ENCODE assay signal across 16 cellular contexts in the genomic region with DNA sequence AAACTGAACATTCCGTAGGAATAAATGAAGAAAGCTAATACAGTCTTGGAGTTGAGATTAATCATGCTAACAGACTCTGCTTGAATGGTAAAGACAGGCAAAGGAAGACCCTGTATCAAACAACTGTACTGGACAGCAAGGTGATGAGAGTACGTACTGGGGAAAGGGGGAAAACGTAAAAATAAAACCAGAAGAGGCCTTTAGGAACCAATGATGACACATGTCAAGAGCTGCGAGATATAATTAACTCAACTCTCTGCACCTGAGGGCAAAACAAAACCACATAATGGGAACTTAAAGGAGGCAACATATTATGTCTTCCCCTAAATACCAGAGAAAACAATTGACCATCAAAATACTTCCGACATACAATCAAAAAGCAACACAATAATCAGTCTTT. TPM values are rescaled to one million over a fixed set of nuclear protein-coding genes. Genes with fewer than 3 reads are reported as not detected.
A peak's percentile ranks its signal among the peaks of the same experiment; 100 is the strongest.
DNase-seq lines count a peak whose midpoint lies in the region; ATAC-seq, FAIRE-seq and TF ChIP-seq lines count a peak whose summit lies in the region.
"Had no signal": no experiment of that assay in that cellular context is flagged by ENCODE, and none has a peak within 500 bp of the region (broad histone marks: within the 10 kb centered on the region; RNA-seq: fewer than 3 reads in every experiment).

No MANE protein-coding gene starts in this region.

- H3K4me1 Mint-ChIP-seq in immature natural killer cell: peaks cover 27 to 58% of the 10 kb centered on the region in 2 donors

- TF ChIP-seq POLR2A in GM12878 (IDR thresholded peaks at IDR 0.05; ENCODE audit: low read depth, low read length): no peak
- TF ChIP-seq POLR2A in upper lobe of left lung (IDR thresholded peaks at IDR 0.05): no peak

- H3K9ac ChIP-seq in GM12878 (ENCODE audit: control insufficient read depth, insufficient read depth, low read length): peak overlapping the region; percentile 21; the same call in 1 of the 2 replicates

- H3K4me3 ChIP-seq in GM12878: peak overlapping the region; percentile 70
- no peak overlapping the region for H3K4me3 ChIP-seq in upper lobe of left lung
- H3K4me3 ChIP-seq: smooth muscle cell had no signal

- WGBS in GM12878 (ENCODE audit: insufficient coverage, insufficient replicate concordance, low lambda C conversion rate, missing lambda C conversion rate): 38% methylated on average over 5 of the region's 5 CpGs
- WGBS in upper lobe of left lung, 2 donors: 92 to 95% methylated on average over 5 of the region's 5 CpGs

- POLR2A ChIA-PET in GM12878 (lab: Charles Lee): interaction anchor here (1.2 to 13.4 kb wide), 5 partner anchors 10 to 246 kb away, joined by 4 to 138 read pairs (median 9); no protein-coding TSS in a partner anchor

- H3K27me3 Mint-ChIP-seq in immature natural killer cell (ENCODE audit: low read depth in 3 of 3): peaks cover 0 to 2% (median under 1%) of the 10 kb centered on the region in 3 donors
- H3K27me3 Mint-ChIP-seq: CD4-positive, alpha-beta memory T cell had no signal

- FAIRE-seq in GM12878 (lab: Jason Lieb, UNC): peak; percentile 49
- no peak for FAIRE-seq in urothelium cell line (lab: Jason Lieb, UNC)
- FAIRE-seq: G401.6 had no signal

- no peaks in the 10 kb centered on the region for H4K20me1 ChIP-seq in GM12878 (ENCODE audit: control insufficient read depth, insufficient read depth)

- in situ Hi-C loops in GM12878 (cut with MboI): loop anchor here (25.0 kb wide), 1 partner anchor 896 kb away; no protein-coding TSS in a partner anchor

- RAD21 ChIA-PET in GM12878 (lab: Charles Lee; ENCODE audit: unreplicated experiment): interaction anchor here (1.1 to 12.8 kb wide), 9 partner anchors 18 to 496 kb away, joined by 3 to 231 read pairs (median 7); a partner anchor contains a TSS

- no peak overlapping the region for H3K4me3 Mint-ChIP-seq in immature natural killer cell
- H3K4me3 Mint-ChIP-seq: CD4-positive, alpha-beta memory T cell had no signal

- CTCF ChIA-PET in GM12878 (lab: Yijun Ruan, JAX): interaction anchor here (1.2 to 9.1 kb wide), 7 partner anchors 16 to 252 kb away, joined by 3 to 124 read pairs (median 102); a partner anchor contains a TSS

- H3K36me3 Mint-ChIP-seq in immature natural killer cell: peaks cover 9 to 22% (median 15%) of the 10 kb centered on the region in 3 donors

- H3K4me2 ChIP-seq in GM12878 (ENCODE audit: control insufficient read depth, insufficient read depth): peak overlapping the region; percentile 80; the same call in 1 of the 2 replicates
- H3K4me2 ChIP-seq: smooth muscle cell had no signal

- BruUV-seq in GM12878 (replicated peaks; lab: Mats Ljungman, UMichigan): no TSS peak

- no peaks in the 10 kb centered on the region; the same call in 1 of the 2 replicates for H3K4me1 ChIP-seq in GM12878 (ENCODE audit: control insufficient read depth, insufficient read depth, low read length)
- H3K4me1 ChIP-seq in upper lobe of left lung: peaks cover 5 to 13% (median 10%) of the 10 kb centered on the region in 4 donors

- H3K9me3 Mint-ChIP-seq in immature natural killer cell: no peaks in the 10 kb centered on the region
- H3K9me3 Mint-ChIP-seq: CD4-positive, alpha-beta memory T cell had no signal

- TF ChIP-seq CTCF in GM12878 (IDR thresholded peaks at IDR 0.05 in 2 of 3, conservative IDR thresholded peaks at IDR 0.05 in 1 of 3; ENCODE audit: control insufficient read depth in 2 of 3, extremely low read depth in 1 of 3, insufficient read depth in 1 of 3, low read depth in 3 of 3, low read length in 3 of 3) (no peak), upper lobe of left lung (IDR thresholded peaks at IDR 0.05) (no peak)

- SMC1A ChIA-PET in GM12878 (lab: Charles Lee; ENCODE audit: uncharacterized antibody, unreplicated experiment): interaction anchor here (0.9 to 13.5 kb wide), 13 partner anchors 8 to 496 kb away, joined by 3 to 225 read pairs (median 6); a partner anchor contains a TSS

- H3K27ac ChIP-seq in GM12878 (ENCODE audit: control insufficient read depth, insufficient read depth): peak overlapping the region; percentile 50; the same call in 1 of the 2 replicates
- no peak overlapping the region for H3K27ac ChIP-seq in upper lobe of left lung
- H3K27ac ChIP-seq: neutrophil had no signal

- H3K9me3 ChIP-seq in GM12878 (replicated peaks; ENCODE audit: control insufficient read depth, insufficient read depth, low read length): no peaks in the 10 kb centered on the region
- no peaks in the 10 kb centered on the region for H3K9me3 ChIP-seq in upper lobe of left lung
- H3K9me3 ChIP-seq: neutrophil had no signal

- H3K27me3 ChIP-seq in GM12878 (replicated peaks in 1 of 2; ENCODE audit: control insufficient read depth in 2 of 2, insufficient read depth in 2 of 2, low read length in 1 of 2) (no peaks in the 10 kb centered on the region), upper lobe of left lung (no peaks in the 10 kb centered on the region)
- H3K27me3 ChIP-seq: neutrophil had no signal

- TF ChIP-seq EP300 in GM12878 (IDR thresholded peaks at IDR 0.05; ENCODE audit: borderline replicate concordance in 1 of 2, control insufficient read depth in 1 of 2, low read depth in 2 of 2, low read length in 2 of 2) (peak in 1 of 2 experiments; percentile 39; a peak in 1 of 4 replicates), upper lobe of left lung (IDR thresholded peaks at IDR 0.05) (no peak)

- peak; percentile 72 for ATAC-seq in GM18870 (IDR thresholded peaks at IDR 0.05; ENCODE audit: unreplicated experiment)
- ATAC-seq in GM21528 (IDR thresholded peaks at IDR 0.05; ENCODE audit: low FRiP score, unreplicated experiment): peak; percentile 53
- ATAC-seq in HG03039 (IDR thresholded peaks at IDR 0.05; ENCODE audit: unreplicated experiment): peak; percentile 43
- ATAC-seq in GM12878: peak; percentile 54
- ATAC-seq in upper lobe of left lung (ENCODE audit: low FRiP score in 2 of 2): no peak
- ATAC-seq: SK-N-SH treated with all-trans-retinoic acid at 6 μM for 48 hours had no signal

- peaks cover 0 to 15% of the 10 kb centered on the region in 2 experiments; a peak in 1 of 4 replicates for H3K36me3 ChIP-seq in GM12878 (ENCODE audit: control insufficient read depth in 2 of 2, insufficient read depth in 2 of 2, low read length in 1 of 2)
- peaks cover 0 to 17% (median 4%) of the 10 kb centered on the region in 4 donors for H3K36me3 ChIP-seq in upper lobe of left lung

- DNase-seq in GM12878 (ENCODE audit: low read depth, low spot score) (no peak), DMS114 treated with DMSO at 0.1 percent for 48 hours (lab: John Stamatoyannopoulos, UW; ENCODE audit: unreplicated experiment) (no peak), urothelium cell line (ENCODE audit: low spot score) (no peak), upper lobe of left lung (no peak), immature natural killer cell (no peak)
- DNase-seq: activated T-cell treated with anti-CD3 and anti-CD28 coated beads, Interleukin-2, amount 50 U/mL, for 1 hour; CD4-positive, alpha-beta memory T cell; Karpas-422; NCI-H2107 had no signal

- no peak for TF ChIP-seq RAD21 in GM12878 (IDR thresholded peaks at IDR 0.05; ENCODE audit: insufficient read depth, low read depth, low read length)

- H2AFZ ChIP-seq in GM12878 (ENCODE audit: control insufficient read depth, low read depth, low read length): no peak overlapping the region

- H3K79me2 ChIP-seq in GM12878 (ENCODE audit: control insufficient read depth, insufficient read depth, low read length): peaks cover 98% of the 10 kb centered on the region

- intact Hi-C loops in GM12878 (cut with micrococcal nuclease; ENCODE audit: unreplicated experiment): loop anchor here (2.0 kb wide), 1 partner anchor 19 kb away; no protein-coding TSS in a partner anchor

- no peak overlapping the region for H3K27ac Mint-ChIP-seq in immature natural killer cell
- H3K27ac Mint-ChIP-seq: CD4-positive, alpha-beta memory T cell had no signal

TF ChIP-seq in GM12878, 131 proteins besides CTCF, POLR2A, EP300 and RAD21 (continues in another document):
- TF ChIP-seq, protein P1, sequence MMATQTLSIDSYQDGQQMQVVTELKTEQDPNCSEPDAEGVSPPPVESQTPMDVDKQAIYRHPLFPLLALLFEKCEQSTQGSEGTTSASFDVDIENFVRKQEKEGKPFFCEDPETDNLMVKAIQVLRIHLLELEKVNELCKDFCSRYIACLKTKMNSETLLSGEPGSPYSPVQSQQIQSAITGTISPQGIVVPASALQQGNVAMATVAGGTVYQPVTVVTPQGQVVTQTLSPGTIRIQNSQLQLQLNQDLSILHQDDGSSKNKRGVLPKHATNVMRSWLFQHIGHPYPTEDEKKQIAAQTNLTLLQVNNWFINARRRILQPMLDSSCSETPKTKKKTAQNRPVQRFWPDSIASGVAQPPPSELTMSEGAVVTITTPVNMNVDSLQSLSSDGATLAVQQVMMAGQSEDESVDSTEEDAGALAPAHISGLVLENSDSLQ (IDR thresholded peaks at IDR 0.05): peak; percentile 48; the same call in 1 of the 2 replicates

RNA-seq across cellular contexts. Expression of a gene that starts 5.6 kb away (rescaled TPM):
- total RNA-seq in GM12878 (2013; cell fraction: nucleolus; rRNA removed): 70.3 and 76.3 TPM in 2 replicates
- total RNA-seq in GM12878 (2014; rRNA removed) (13.4 and 16.5 TPM in 2 replicates), GM12878 (2014; rRNA removed; fragmentation: Illumina TruSeq; extraction: Trizol) (24.3 and 27.2 TPM in 2 replicates), GM12878 (2021) (41.7 and 46.8 TPM in 2 replicates), upper lobe of left lung (10 to 100 TPM in 4 of 6 donors, 1 to 10 TPM in 2; 6.4 to 19.5 (median 13.1) TPM)
- polyA plus RNA-seq in GM12878 (2011; ENCODE audit: low read depth): 14.5 TPM
- polyA plus RNA-seq in GM12878 (2011; rRNA removed) (55.9 and 71.3 TPM in 2 replicates), GM12878 (2014; fragmentation: Illumina TruSeq; extraction: Trizol) (31.8 and 39.9 TPM in 2 replicates), GM12878 (2014; fragmentation: Nextera tagmentation; extraction: Ambion mirVana) (10 to 100 TPM in 1 of 2 experiments, 1 to 10 TPM in 1; 6.2 to 10.4 TPM), GM12878 (2014; rRNA removed) (17.0 and 22.3 TPM in 2 replicates), GM12878 (2016; fragmentation: Nextera tagmentation; extraction: Ambion mirVana) (10 to 100 TPM; 27.3 to 30.8 TPM), immature natural killer cell (10 to 100 TPM; 16.1 to 21.6 (median 20.8) TPM)
- polyA plus RNA-seq in GM12878 (2011; cell fraction: cytosol; rRNA removed): 34.0 and 42.8 TPM in 2 replicates
- 20.6 and 26.7 TPM in 2 replicates for polyA plus RNA-seq in GM12878 (2011; cell fraction: nucleus; rRNA removed)
- 23.6 and 25.6 TPM in 2 replicates for polyA plus RNA-seq in GM12878 (2012)
- polyA minus RNA-seq in GM12878 (2011; rRNA and poly(A)+ RNA removed): 151 and 197 TPM in 2 replicates
- 51.8 and 67.6 TPM in 2 replicates for polyA minus RNA-seq in GM12878 (2011; cell fraction: cytosol; rRNA and poly(A)+ RNA removed)
- polyA minus RNA-seq in GM12878 (2011; cell fraction: nucleus; rRNA and poly(A)+ RNA removed): 49.3 and 82.5 TPM in 2 replicates

Comparison
In these comparisons a context has a peak if more than half of its experiments do, and no peak if none do; other contexts are left out.
1. ATAC-seq: peak in GM18870 (single experiment), GM21528 (single experiment), HG03039 (single experiment) and GM12878 (single experiment); none in upper lobe of left lung (0 of 2).